1 cellular context compared by ENCODE assay signal in the genomic region with DNA sequence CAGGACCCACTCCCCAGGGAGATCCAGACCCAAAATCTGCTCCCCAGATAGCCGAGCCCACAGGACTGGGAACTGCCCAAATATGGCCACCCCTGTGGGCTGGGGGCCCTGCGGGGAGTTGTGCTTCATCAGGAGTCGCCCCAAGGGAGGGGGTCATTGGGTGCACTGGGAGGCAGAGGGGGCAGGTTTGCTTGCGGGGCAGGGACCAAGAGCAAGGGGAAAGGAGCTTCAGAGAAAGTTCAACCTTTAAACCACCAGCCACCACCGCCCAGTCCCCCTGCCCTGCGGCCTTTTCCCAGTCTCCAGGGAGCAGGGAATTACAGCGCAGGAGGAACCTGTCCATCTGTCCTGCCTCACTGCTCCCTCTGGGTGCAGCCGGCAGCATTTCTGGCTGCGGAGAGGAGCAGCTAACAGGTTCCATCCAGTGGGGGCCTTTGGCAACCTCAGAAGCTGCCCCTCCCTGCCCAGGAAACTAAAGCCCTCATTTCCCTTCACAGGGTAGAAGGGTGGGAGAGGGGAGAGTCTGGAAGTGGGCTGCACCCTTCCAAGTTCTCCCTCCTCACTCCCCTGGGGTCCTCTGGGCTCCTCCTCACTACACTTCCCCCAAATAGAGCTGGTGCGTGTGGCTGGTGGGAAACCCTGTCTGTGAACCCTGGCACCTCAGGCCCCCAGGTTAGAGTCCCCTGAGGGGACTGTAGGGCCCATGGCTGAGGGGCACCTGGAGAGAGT.
TF ChIP-seq lines count a peak whose summit lies in the region.

No MANE protein-coding gene starts in this region.

TF ChIP-seq in HEK293, 187 proteins besides CTCF, POLR2A, EP300 and RAD21 (continued from another document):
- TF ChIP-seq, protein P1, sequence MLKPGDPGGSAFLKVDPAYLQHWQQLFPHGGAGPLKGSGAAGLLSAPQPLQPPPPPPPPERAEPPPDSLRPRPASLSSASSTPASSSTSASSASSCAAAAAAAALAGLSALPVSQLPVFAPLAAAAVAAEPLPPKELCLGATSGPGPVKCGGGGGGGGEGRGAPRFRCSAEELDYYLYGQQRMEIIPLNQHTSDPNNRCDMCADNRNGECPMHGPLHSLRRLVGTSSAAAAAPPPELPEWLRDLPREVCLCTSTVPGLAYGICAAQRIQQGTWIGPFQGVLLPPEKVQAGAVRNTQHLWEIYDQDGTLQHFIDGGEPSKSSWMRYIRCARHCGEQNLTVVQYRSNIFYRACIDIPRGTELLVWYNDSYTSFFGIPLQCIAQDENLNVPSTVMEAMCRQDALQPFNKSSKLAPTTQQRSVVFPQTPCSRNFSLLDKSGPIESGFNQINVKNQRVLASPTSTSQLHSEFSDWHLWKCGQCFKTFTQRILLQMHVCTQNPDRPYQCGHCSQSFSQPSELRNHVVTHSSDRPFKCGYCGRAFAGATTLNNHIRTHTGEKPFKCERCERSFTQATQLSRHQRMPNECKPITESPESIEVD (tag by site-specific recombination; IDR thresholded peaks at IDR 0.05) = no peak
- TF ChIP-seq ZNF658 (tag by site-specific recombination; IDR thresholded peaks at IDR 0.05) (no peak), ZNF341 (tag by site-specific recombination; IDR thresholded peaks at IDR 0.05; ENCODE audit: low read depth) (no peak), IKZF3 (tag by site-specific recombination; IDR thresholded peaks at IDR 0.05) (peak; percentile 16; the same call in 1 of the 2 replicates)
TF ChIP-seq in HEK293: peak in this region for 1.
